ENCODE assay signal across 1 cellular context in the genomic region with DNA sequence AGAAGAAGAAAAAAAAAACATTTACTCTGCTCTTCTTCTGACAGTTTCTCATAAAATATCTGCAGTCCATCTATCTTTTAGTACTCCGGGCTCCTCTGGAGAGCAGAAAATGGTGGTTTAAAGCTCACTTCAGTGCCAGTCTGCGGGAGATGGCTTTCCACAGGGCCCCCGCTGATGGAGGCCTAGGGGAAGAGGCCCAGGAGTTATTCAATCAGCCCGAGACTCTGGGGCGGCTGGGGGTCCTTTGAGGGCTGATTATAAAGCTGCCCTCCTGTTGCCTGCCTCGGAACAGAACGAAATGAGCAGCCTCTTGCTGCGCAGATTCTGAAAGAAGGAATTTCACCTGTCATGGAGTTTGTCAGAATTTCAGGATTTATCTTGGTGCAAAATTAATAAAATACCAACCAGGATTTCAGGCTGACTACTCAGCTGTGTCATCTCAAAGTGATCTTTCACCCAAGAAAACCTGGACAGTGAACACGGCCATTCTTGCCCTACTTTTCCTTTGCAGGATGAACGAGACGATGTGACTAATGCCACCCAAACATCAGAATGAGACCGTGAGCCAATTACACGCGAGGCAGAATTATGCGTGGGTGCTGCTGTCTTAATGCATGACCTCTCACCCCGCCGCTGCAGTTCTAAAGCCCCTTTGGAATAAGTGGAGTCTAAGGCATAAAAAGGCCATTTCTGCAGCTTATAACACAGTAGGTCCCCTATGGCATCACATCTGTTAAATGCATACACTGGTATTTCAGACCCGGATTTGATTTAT.
TF ChIP-seq lines count a peak whose summit lies in the region.

No MANE protein-coding gene starts in this region.

TF ChIP-seq in GM23338, 12 proteins besides CTCF, POLR2A, EP300 and RAD21 (continued from another document):
- TF ChIP-seq, protein P1, sequence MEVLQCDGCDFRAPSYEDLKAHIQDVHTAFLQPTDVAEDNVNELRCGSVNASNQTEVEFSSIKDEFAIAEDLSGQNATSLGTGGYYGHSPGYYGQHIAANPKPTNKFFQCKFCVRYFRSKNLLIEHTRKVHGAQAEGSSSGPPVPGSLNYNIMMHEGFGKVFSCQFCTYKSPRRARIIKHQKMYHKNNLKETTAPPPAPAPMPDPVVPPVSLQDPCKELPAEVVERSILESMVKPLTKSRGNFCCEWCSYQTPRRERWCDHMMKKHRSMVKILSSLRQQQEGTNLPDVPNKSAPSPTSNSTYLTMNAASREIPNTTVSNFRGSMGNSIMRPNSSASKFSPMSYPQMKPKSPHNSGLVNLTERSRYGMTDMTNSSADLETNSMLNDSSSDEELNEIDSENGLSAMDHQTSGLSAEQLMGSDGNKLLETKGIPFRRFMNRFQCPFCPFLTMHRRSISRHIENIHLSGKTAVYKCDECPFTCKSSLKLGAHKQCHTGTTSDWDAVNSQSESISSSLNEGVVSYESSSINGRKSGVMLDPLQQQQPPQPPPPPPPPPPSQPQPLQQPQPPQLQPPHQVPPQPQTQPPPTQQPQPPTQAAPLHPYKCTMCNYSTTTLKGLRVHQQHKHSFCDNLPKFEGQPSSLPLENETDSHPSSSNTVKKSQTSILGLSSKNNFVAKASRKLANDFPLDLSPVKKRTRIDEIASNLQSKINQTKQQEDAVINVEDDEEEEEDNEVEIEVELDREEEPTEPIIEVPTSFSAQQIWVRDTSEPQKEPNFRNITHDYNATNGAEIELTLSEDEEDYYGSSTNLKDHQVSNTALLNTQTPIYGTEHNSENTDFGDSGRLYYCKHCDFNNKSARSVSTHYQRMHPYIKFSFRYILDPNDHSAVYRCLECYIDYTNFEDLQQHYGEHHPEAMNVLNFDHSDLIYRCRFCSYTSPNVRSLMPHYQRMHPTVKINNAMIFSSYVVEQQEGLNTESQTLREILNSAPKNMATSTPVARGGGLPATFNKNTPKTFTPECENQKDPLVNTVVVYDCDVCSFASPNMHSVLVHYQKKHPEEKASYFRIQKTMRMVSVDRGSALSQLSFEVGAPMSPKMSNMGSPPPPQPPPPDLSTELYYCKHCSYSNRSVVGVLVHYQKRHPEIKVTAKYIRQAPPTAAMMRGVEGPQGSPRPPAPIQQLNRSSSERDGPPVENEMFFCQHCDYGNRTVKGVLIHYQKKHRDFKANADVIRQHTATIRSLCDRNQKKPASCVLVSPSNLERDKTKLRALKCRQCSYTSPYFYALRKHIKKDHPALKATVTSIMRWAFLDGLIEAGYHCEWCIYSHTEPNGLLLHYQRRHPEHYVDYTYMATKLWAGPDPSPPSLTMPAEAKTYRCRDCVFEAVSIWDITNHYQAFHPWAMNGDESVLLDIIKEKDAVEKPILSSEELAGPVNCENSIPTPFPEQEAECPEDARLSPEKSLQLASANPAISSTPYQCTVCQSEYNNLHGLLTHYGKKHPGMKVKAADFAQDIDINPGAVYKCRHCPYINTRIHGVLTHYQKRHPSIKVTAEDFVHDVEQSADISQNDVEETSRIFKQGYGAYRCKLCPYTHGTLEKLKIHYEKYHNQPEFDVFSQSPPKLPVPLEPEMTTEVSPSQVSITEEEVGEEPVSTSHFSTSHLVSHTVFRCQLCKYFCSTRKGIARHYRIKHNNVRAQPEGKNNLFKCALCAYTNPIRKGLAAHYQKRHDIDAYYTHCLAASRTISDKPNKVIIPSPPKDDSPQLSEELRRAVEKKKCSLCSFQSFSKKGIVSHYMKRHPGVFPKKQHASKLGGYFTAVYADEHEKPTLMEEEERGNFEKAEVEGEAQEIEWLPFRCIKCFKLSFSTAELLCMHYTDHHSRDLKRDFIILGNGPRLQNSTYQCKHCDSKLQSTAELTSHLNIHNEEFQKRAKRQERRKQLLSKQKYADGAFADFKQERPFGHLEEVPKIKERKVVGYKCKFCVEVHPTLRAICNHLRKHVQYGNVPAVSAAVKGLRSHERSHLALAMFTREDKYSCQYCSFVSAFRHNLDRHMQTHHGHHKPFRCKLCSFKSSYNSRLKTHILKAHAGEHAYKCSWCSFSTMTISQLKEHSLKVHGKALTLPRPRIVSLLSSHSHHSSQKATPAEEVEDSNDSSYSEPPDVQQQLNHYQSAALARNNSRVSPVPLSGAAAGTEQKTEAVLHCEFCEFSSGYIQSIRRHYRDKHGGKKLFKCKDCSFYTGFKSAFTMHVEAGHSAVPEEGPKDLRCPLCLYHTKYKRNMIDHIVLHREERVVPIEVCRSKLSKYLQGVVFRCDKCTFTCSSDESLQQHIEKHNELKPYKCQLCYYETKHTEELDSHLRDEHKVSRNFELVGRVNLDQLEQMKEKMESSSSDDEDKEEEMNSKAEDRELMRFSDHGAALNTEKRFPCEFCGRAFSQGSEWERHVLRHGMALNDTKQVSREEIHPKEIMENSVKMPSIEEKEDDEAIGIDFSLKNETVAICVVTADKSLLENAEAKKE (CRISPR knock-in tag; IDR thresholded peaks at IDR 0.05) = no peak
- no peak for TF ChIP-seq EZH2phosphoT487 (IDR thresholded peaks at IDR 0.05; ENCODE audit: unreplicated experiment)
- TF ChIP-seq ZNF114 (CRISPR knock-in tag; IDR thresholded peaks at IDR 0.05) = no peak
TF ChIP-seq in GM23338: peak in this region for 0.
